19 cellular contexts compared by ENCODE assay signal in genomic region chr9:136774416-136775045, GRCh38. TPM values are rescaled to one million over a fixed set of nuclear protein-coding genes. Genes with fewer than 3 reads are reported as not detected.
A peak's percentile ranks its signal among the peaks of the same experiment; 100 is the strongest.
DNase-seq lines count a peak whose midpoint lies in the region; ATAC-seq and TF ChIP-seq lines count a peak whose summit lies in the region.
"Had no signal": no experiment of that assay in that cellular context is flagged by ENCODE, and none has a peak within 500 bp of the region (broad histone marks: within the 10 kb centered on the region; RNA-seq: fewer than 3 reads in every experiment).

No MANE protein-coding gene starts in this region.

- no peak overlapping the region for H3K4me3 Mint-ChIP-seq in activated naive CD8-positive, alpha-beta T cell treated with anti-CD3 and anti-CD28 coated beads, Interleukin-2, amount 10 ng/mL, durations not matched to agents 7 days and 5 days
- H3K4me3 Mint-ChIP-seq in activated naive CD8-positive, alpha-beta T cell treated with anti-CD3 and anti-CD28 coated beads, Interleukin-2, amount 50 U/mL, for 24 hours, result no peak overlapping the region
- H3K4me3 Mint-ChIP-seq: CD8-positive, alpha-beta T cell; IgD-negative memory B cell had no signal

- POLR2A ChIA-PET in activated naive CD8-positive, alpha-beta T cell treated with anti-CD3 and anti-CD28 coated beads, Interleukin-2, amount 10 ng/mL, durations not matched to agents 7 days and 5 days (lab: Charles Lee), result no interaction called here

- DNase-seq in activated naive CD8-positive, alpha-beta T cell treated with anti-CD3 and anti-CD28 coated beads, Interleukin-2, amount 10 ng/mL, durations not matched to agents 7 days and 5 days, result peak; percentile 17
- no peak for DNase-seq in activated naive CD8-positive, alpha-beta T cell treated with anti-CD3 and anti-CD28 coated beads, Interleukin-2, amount 50 U/mL, for 24 hours
- DNase-seq in cerebellum (ENCODE audit: low spot score), result peak; percentile 42
- peak; percentile 33 for DNase-seq in upper lobe of right lung
- DNase-seq in activated CD4-positive, alpha-beta T cell treated with anti-CD3 and anti-CD28 coated beads, Interleukin-2, amount 50 U/mL, for 1 hour, result no peak
- no peak for DNase-seq in NCI-H2196 treated with DMSO at 0.1 percent for 48 hours (lab: John Stamatoyannopoulos, UW; ENCODE audit: unreplicated experiment)
- DNase-seq: ACHN; CD8-positive, alpha-beta T cell; NCI-H1048; NCI-H1417 treated with DMSO at 0.1 percent for 48 hours; NCI-H187; NCI-H446 treated with DMSO at 0.1 percent for 48 hours; NCI-H526 treated with DMSO at 0.1 percent for 48 hours; Right ventricle myocardium superior had no signal

- no peak for TF ChIP-seq CTCF in upper lobe of right lung (IDR thresholded peaks at IDR 0.05)

- H3K9me3 ChIP-seq in upper lobe of right lung, result no peaks in the 10 kb centered on the region

- intact Hi-C loops in upper lobe of right lung (cut with DNase I), result no loop called here

- H3K27ac ChIP-seq in upper lobe of right lung, result no peak overlapping the region
- H3K27ac ChIP-seq: 22Rv1 had no signal

- peaks cover 9% of the 10 kb centered on the region for H3K4me1 Mint-ChIP-seq in activated naive CD8-positive, alpha-beta T cell treated with anti-CD3 and anti-CD28 coated beads, Interleukin-2, amount 10 ng/mL, durations not matched to agents 7 days and 5 days
- H3K4me1 Mint-ChIP-seq in activated naive CD8-positive, alpha-beta T cell treated with anti-CD3 and anti-CD28 coated beads, Interleukin-2, amount 50 U/mL, for 24 hours, result peaks cover 2% of the 10 kb centered on the region

- no peaks in the 10 kb centered on the region for H3K4me1 ChIP-seq in upper lobe of right lung

- no peak overlapping the region for H3K4me3 ChIP-seq in upper lobe of right lung

- peaks cover 2% of the 10 kb centered on the region for H3K36me3 Mint-ChIP-seq in activated naive CD8-positive, alpha-beta T cell treated with anti-CD3 and anti-CD28 coated beads, Interleukin-2, amount 10 ng/mL, durations not matched to agents 7 days and 5 days
- H3K36me3 Mint-ChIP-seq in activated naive CD8-positive, alpha-beta T cell treated with anti-CD3 and anti-CD28 coated beads, Interleukin-2, amount 50 U/mL, for 24 hours (ENCODE audit: low read depth), result peaks cover 3% of the 10 kb centered on the region
- H3K36me3 Mint-ChIP-seq: CD8-positive, alpha-beta T cell had no signal

- no peaks in the 10 kb centered on the region for H3K27me3 ChIP-seq in upper lobe of right lung

- H3K27me3 Mint-ChIP-seq in activated naive CD8-positive, alpha-beta T cell treated with anti-CD3 and anti-CD28 coated beads, Interleukin-2, amount 10 ng/mL, durations not matched to agents 7 days and 5 days, result peaks cover 20% of the 10 kb centered on the region
- H3K27me3 Mint-ChIP-seq in activated naive CD8-positive, alpha-beta T cell treated with anti-CD3 and anti-CD28 coated beads, Interleukin-2, amount 50 U/mL, for 24 hours, result peaks cover 14% of the 10 kb centered on the region

- peaks cover 5% of the 10 kb centered on the region for H3K9me3 Mint-ChIP-seq in activated naive CD8-positive, alpha-beta T cell treated with anti-CD3 and anti-CD28 coated beads, Interleukin-2, amount 10 ng/mL, durations not matched to agents 7 days and 5 days
- H3K9me3 Mint-ChIP-seq in activated naive CD8-positive, alpha-beta T cell treated with anti-CD3 and anti-CD28 coated beads, Interleukin-2, amount 50 U/mL, for 24 hours, result peaks cover 7% of the 10 kb centered on the region
- H3K9me3 Mint-ChIP-seq: CD8-positive, alpha-beta T cell had no signal

- no peaks in the 10 kb centered on the region for H3K36me3 ChIP-seq in upper lobe of right lung

- no peak for ATAC-seq in activated naive CD8-positive, alpha-beta T cell treated with anti-CD3 and anti-CD28 coated beads, Interleukin-2, amount 10 ng/mL, durations not matched to agents 7 days and 5 days (ENCODE audit: low read depth)
- no peak for ATAC-seq in activated naive CD8-positive, alpha-beta T cell treated with anti-CD3 and anti-CD28 coated beads, Interleukin-2, amount 50 U/mL, for 24 hours
- ATAC-seq in upper lobe of right lung, result no peak

- H3K27ac Mint-ChIP-seq in activated naive CD8-positive, alpha-beta T cell treated with anti-CD3 and anti-CD28 coated beads, Interleukin-2, amount 10 ng/mL, durations not matched to agents 7 days and 5 days, result no peak overlapping the region
- H3K27ac Mint-ChIP-seq in activated naive CD8-positive, alpha-beta T cell treated with anti-CD3 and anti-CD28 coated beads, Interleukin-2, amount 50 U/mL, for 24 hours, result no peak overlapping the region
- H3K27ac Mint-ChIP-seq: CD8-positive, alpha-beta T cell; IgD-negative memory B cell had no signal

RNA-seq across cellular contexts. Expression of gene LCN15, which starts 10.2 kb away (rescaled TPM):
- not detected for total RNA-seq in activated naive CD8-positive, alpha-beta T cell treated with anti-CD3 and anti-CD28 coated beads, Interleukin-2, amount 10 ng/mL, durations not matched to agents 7 days and 5 days
- total RNA-seq in cerebellum, result not detected
- total RNA-seq in upper lobe of right lung, result not detected
- total RNA-seq: CD8-positive, alpha-beta T cell; H4; MCF 10A; Right ventricle myocardium superior had no signal

RNA-seq across cellular contexts. Expression of gene LCN8, which starts 16.5 kb away (rescaled TPM):
- not detected for total RNA-seq in activated naive CD8-positive, alpha-beta T cell treated with anti-CD3 and anti-CD28 coated beads, Interleukin-2, amount 10 ng/mL, durations not matched to agents 7 days and 5 days
- total RNA-seq in cerebellum (not detected), upper lobe of right lung (not detected)
- total RNA-seq: CD8-positive, alpha-beta T cell; H4; MCF 10A; Right ventricle myocardium superior; SK-MEL-5 had no signal

RNA-seq across cellular contexts. Expression of gene TMEM141, which starts 16.6 kb away (rescaled TPM):
- total RNA-seq in activated naive CD8-positive, alpha-beta T cell treated with anti-CD3 and anti-CD28 coated beads, Interleukin-2, amount 10 ng/mL, durations not matched to agents 7 days and 5 days, result 10 to 100 TPM; 37.5 to 43.6 TPM
- 14.7 TPM for total RNA-seq in cerebellum
- total RNA-seq in upper lobe of right lung, result 64.4 TPM

RNA-seq across cellular contexts. Expression of gene CCDC183, which starts 21.6 kb away (rescaled TPM):
- total RNA-seq in activated naive CD8-positive, alpha-beta T cell treated with anti-CD3 and anti-CD28 coated beads, Interleukin-2, amount 10 ng/mL, durations not matched to agents 7 days and 5 days, result 1 to 10 TPM; 1.7 to 2.2 TPM
- total RNA-seq in cerebellum (1.7 TPM), upper lobe of right lung (4.0 TPM)
- total RNA-seq: H4 had no signal

RNA-seq across cellular contexts. Expression of gene LCN6, which starts 26.2 kb away (rescaled TPM):
- total RNA-seq in activated naive CD8-positive, alpha-beta T cell treated with anti-CD3 and anti-CD28 coated beads, Interleukin-2, amount 10 ng/mL, durations not matched to agents 7 days and 5 days, result not detected
- not detected for total RNA-seq in cerebellum
- 21.5 TPM for total RNA-seq in upper lobe of right lung
- total RNA-seq: CD8-positive, alpha-beta T cell; H4; MCF 10A; SK-MEL-5 had no signal

Comparison
In these comparisons a context has a peak if more than half of its experiments do, and no peak if none do; other contexts are left out.
1. DNase-seq: peak in activated naive CD8-positive, alpha-beta T cell treated with anti-CD3 and anti-CD28 coated beads, Interleukin-2, amount 10 ng/mL, durations not matched to agents 7 days and 5 days (single experiment), cerebellum (single experiment) and upper lobe of right lung (single experiment); none in activated naive CD8-positive, alpha-beta T cell treated with anti-CD3 and anti-CD28 coated beads, Interleukin-2, amount 50 U/mL, for 24 hours (single experiment), activated CD4-positive, alpha-beta T cell treated with anti-CD3 and anti-CD28 coated beads, Interleukin-2, amount 50 U/mL, for 1 hour (single experiment) and NCI-H2196 treated with DMSO at 0.1 percent for 48 hours (single experiment).